Comparison of ENCODE assay signal across 7 cellular contexts in the genomic region with DNA sequence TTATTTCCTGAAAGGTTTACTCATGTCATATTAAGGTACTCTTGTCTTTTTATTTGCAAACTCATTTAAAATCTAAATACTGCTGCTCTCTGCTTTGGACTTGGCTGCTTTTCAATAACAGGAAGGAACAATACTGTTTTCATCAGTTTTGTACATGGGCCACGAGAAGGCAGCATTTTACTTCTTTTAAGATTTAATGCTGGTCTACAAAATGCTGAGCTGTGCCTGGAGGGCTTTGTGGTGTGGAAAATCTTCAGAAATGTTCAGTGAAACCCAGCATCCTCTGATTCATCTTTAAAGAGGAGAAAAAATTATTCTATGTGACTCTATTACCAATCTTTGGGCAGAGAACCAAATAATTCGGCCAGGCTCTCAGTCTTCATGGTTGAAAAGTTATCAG.
A peak's percentile ranks its signal among the peaks of the same experiment; 100 is the strongest.
DNase-seq lines count a peak whose midpoint lies in the region; ATAC-seq and TF ChIP-seq lines count a peak whose summit lies in the region.
"Not testable (repeated sequence)": the region's sequence is repeated elsewhere in the genome, so short reads cannot be mapped to it uniquely, and the experiment has no call there.

No MANE protein-coding gene starts in this region.

- H3K9me3 Mint-ChIP-seq in activated CD8-positive, alpha-beta T cell treated with anti-CD3 and anti-CD28 coated beads for 36 hours; naive thymus-derived CD4-positive, alpha-beta T cell: not testable (repeated sequence)

- H3K4me3 ChIP-seq in gastroesophageal sphincter; naive thymus-derived CD4-positive, alpha-beta T cell (ENCODE audit: low read length): not testable (repeated sequence)

- TF ChIP-seq POLR2A in gastroesophageal sphincter (IDR thresholded peaks at IDR 0.05): not testable (repeated sequence)

- ATAC-seq in GM18858 (IDR thresholded peaks at IDR 0.05; ENCODE audit: unreplicated experiment) (peak; percentile 31), GM21423 (IDR thresholded peaks at IDR 0.05; ENCODE audit: unreplicated experiment) (peak; percentile 50), HG02763 (IDR thresholded peaks at IDR 0.05; ENCODE audit: unreplicated experiment) (peak; percentile 42), HG03442 (IDR thresholded peaks at IDR 0.05; ENCODE audit: unreplicated experiment) (peak; percentile 48), gastroesophageal sphincter (peak; percentile 71)
- peak; percentile 82 for ATAC-seq in activated CD8-positive, alpha-beta T cell treated with anti-CD3 and anti-CD28 coated beads for 36 hours
- ATAC-seq in naive thymus-derived CD4-positive, alpha-beta T cell: peak; percentile 81

- not testable (repeated sequence) for H3K27ac ChIP-seq in gastroesophageal sphincter; naive thymus-derived CD4-positive, alpha-beta T cell (ENCODE audit: low read depth, low read length)

- H3K36me3 Mint-ChIP-seq in activated CD8-positive, alpha-beta T cell treated with anti-CD3 and anti-CD28 coated beads for 36 hours (ENCODE audit: low read depth); naive thymus-derived CD4-positive, alpha-beta T cell: not testable (repeated sequence)

- H3K27me3 Mint-ChIP-seq in activated CD8-positive, alpha-beta T cell treated with anti-CD3 and anti-CD28 coated beads for 36 hours; naive thymus-derived CD4-positive, alpha-beta T cell: not testable (repeated sequence)

- TF ChIP-seq CTCF in activated CD8-positive, alpha-beta T cell treated with anti-CD3 and anti-CD28 coated beads for 36 hours (IDR thresholded peaks at IDR 0.05); gastroesophageal sphincter (IDR thresholded peaks at IDR 0.05): not testable (repeated sequence)

- WGBS in gastroesophageal sphincter (ENCODE audit: low coverage in 1 of 2), 2 donors: 30 to 40% methylated on average over 1 of the region's 2 CpGs

- not testable (repeated sequence) for DNase-seq in activated CD8-positive, alpha-beta T cell treated with anti-CD3 and anti-CD28 coated beads for 36 hours; naive thymus-derived CD4-positive, alpha-beta T cell

- CTCF ChIA-PET in activated CD8-positive, alpha-beta T cell treated with anti-CD3 and anti-CD28 coated beads for 36 hours (lab: Charles Lee): interaction anchor here (0.6 to 1.6 kb wide), 5 partner anchors 15 to 928 kb away, joined by 3 to 7 read pairs (median 4); no protein-coding TSS in a partner anchor
- CTCF ChIA-PET in naive thymus-derived CD4-positive, alpha-beta T cell (lab: Charles Lee): interaction anchor here (0.6 to 1.0 kb wide), 2 partner anchors 13 to 18 kb away, joined by 3 read pairs; no protein-coding TSS in a partner anchor

- not testable (repeated sequence) for H3K4me1 Mint-ChIP-seq in activated CD8-positive, alpha-beta T cell treated with anti-CD3 and anti-CD28 coated beads for 36 hours (ENCODE audit: low read depth); naive thymus-derived CD4-positive, alpha-beta T cell

- not testable (repeated sequence) for H3K4me3 Mint-ChIP-seq in activated CD8-positive, alpha-beta T cell treated with anti-CD3 and anti-CD28 coated beads for 36 hours; naive thymus-derived CD4-positive, alpha-beta T cell

- not testable (repeated sequence) for TF ChIP-seq EP300 in gastroesophageal sphincter (IDR thresholded peaks at IDR 0.05)

- not testable (repeated sequence) for H3K9me3 ChIP-seq in gastroesophageal sphincter; naive thymus-derived CD4-positive, alpha-beta T cell (ENCODE audit: control insufficient read depth in 2 of 3, low read length in 3 of 3)

- intact Hi-C loops in activated CD8-positive, alpha-beta T cell treated with anti-CD3 and anti-CD28 coated beads for 36 hours (cut with micrococcal nuclease); naive thymus-derived CD4-positive, alpha-beta T cell (cut with micrococcal nuclease): not testable (repeated sequence)

- not testable (repeated sequence) for H3K36me3 ChIP-seq in gastroesophageal sphincter; naive thymus-derived CD4-positive, alpha-beta T cell (ENCODE audit: control insufficient read depth in 2 of 3, insufficient read depth in 3 of 3, low read length in 3 of 3)

- not testable (repeated sequence) for H3K27me3 ChIP-seq in gastroesophageal sphincter; naive thymus-derived CD4-positive, alpha-beta T cell (ENCODE audit: control insufficient read depth in 2 of 2, insufficient read depth in 2 of 2, low read length in 2 of 2)

- H3K4me1 ChIP-seq in gastroesophageal sphincter; naive thymus-derived CD4-positive, alpha-beta T cell (ENCODE audit: control insufficient read depth in 2 of 2, insufficient read depth in 2 of 2, low read length in 2 of 2): not testable (repeated sequence)

- not testable (repeated sequence) for H3K27ac Mint-ChIP-seq in activated CD8-positive, alpha-beta T cell treated with anti-CD3 and anti-CD28 coated beads for 36 hours; naive thymus-derived CD4-positive, alpha-beta T cell

- POLR2A ChIA-PET in activated CD8-positive, alpha-beta T cell treated with anti-CD3 and anti-CD28 coated beads for 36 hours (lab: Charles Lee); naive thymus-derived CD4-positive, alpha-beta T cell (lab: Charles Lee): not testable (repeated sequence)

Comparison
In these comparisons a context has a peak if more than half of its experiments do, and no peak if none do; other contexts are left out.
1. ATAC-seq: peak in every context shown above with its lines; median percentile 82 in activated CD8-positive, alpha-beta T cell treated with anti-CD3 and anti-CD28 coated beads for 36 hours; 81 in naive thymus-derived CD4-positive, alpha-beta T cell; 71 in gastroesophageal sphincter; 50 in GM21423; 48 in HG03442; 42 in HG02763; 31 in GM18858.